Comparison of ENCODE assay signal across 1 cellular context in genomic region chr3:142581070-142581469, GRCh38. TPM values are rescaled to one million over a fixed set of nuclear protein-coding genes. Genes with fewer than 3 reads are reported as not detected.
"Had no signal": no experiment of that assay in that cellular context is flagged by ENCODE, and none has a peak within 500 bp of the region (broad histone marks: within the 10 kb centered on the region; RNA-seq: fewer than 3 reads in every experiment).

No MANE protein-coding gene starts in this region.

RNA-seq across cellular contexts. Expression of gene PLS1, which starts 15.1 kb away (rescaled TPM):
- total RNA-seq: skeletal muscle tissue had no signal
